ENCODE assay signal across 1 cellular context in genomic region chr12:111436266-111436665, GRCh38.
TF ChIP-seq lines count a peak whose summit lies in the region.

No MANE protein-coding gene starts in this region.

TF ChIP-seq in HepG2, 621 proteins besides CTCF, POLR2A, EP300 and RAD21:
- TF ChIP-seq GATAD1 (CRISPR knock-in tag; IDR thresholded peaks at IDR 0.05): no peak
- no peak for TF ChIP-seq ZNF275 (CRISPR knock-in tag; IDR thresholded peaks at IDR 0.05; ENCODE audit: borderline replicate concordance)
- TF ChIP-seq PHF20 (CRISPR knock-in tag; IDR thresholded peaks at IDR 0.05): no peak
- TF ChIP-seq SOX13 (IDR thresholded peaks at IDR 0.05): no peak
- no peak for TF ChIP-seq SOX13 (CRISPR knock-in tag; conservative IDR thresholded peaks at IDR 0.05 in 1 of 2, IDR thresholded peaks at IDR 0.05 in 1 of 2)
- no peak for TF ChIP-seq SRSF4 (IDR thresholded peaks at IDR 0.05; ENCODE audit: low read depth, low read length, poor library complexity, severe bottlenecking)
- no peak for TF ChIP-seq ZBTB39 (CRISPR knock-in tag; IDR thresholded peaks at IDR 0.05)
